ENCODE assay signal across 8 cellular contexts in genomic region chr2:3222636-3223035, GRCh38.
DNase-seq lines count a peak whose midpoint lies in the region; ATAC-seq, FAIRE-seq and TF ChIP-seq lines count a peak whose summit lies in the region.

No MANE protein-coding gene starts in this region.

- peak; percentile 38 for ATAC-seq in GM21360 (IDR thresholded peaks at IDR 0.05; ENCODE audit: unreplicated experiment)
- ATAC-seq in HG03460 (IDR thresholded peaks at IDR 0.05; ENCODE audit: unreplicated experiment): peak; percentile 44

- no peak for FAIRE-seq in D721Med (lab: Jason Lieb, UNC)

- H3K27ac Mint-ChIP-seq in activated naive CD4-positive, alpha-beta T cell treated with anti-CD3 and anti-CD28 coated beads for 36 hours: peak overlapping the region; percentile 100

- no peak for TF ChIP-seq CTCF in D721Med (IDR thresholded peaks at IDR 0.05; ENCODE audit: insufficient read depth, missing control alignments)

- peaks cover 47% of the 10 kb centered on the region for H3K4me1 Mint-ChIP-seq in activated naive CD4-positive, alpha-beta T cell treated with anti-CD3 and anti-CD28 coated beads for 36 hours (ENCODE audit: low read depth)

- DNase-seq in activated naive CD4-positive, alpha-beta T cell treated with anti-CD3 and anti-CD28 coated beads for 36 hours: peak; percentile 77
- DNase-seq in stimulated activated CD8-positive, alpha-beta memory T cell treated with anti-CD3 and anti-CD28 coated beads, Interleukin-4, amount 100 ng/mL, for 48 hours: peak; percentile 71
- DNase-seq in SHP77 treated with DMSO at 0.1 percent for 48 hours (lab: John Stamatoyannopoulos, UW) (no peak), NCI-H748 treated with DMSO at 0.1 percent for 48 hours (lab: John Stamatoyannopoulos, UW) (no peak), DMS53 treated with DMSO at 0.1 percent for 48 hours (lab: John Stamatoyannopoulos, UW; ENCODE audit: unreplicated experiment) (no peak), D721Med (ENCODE audit: insufficient read length, low spot score) (no peak)

- H3K36me3 Mint-ChIP-seq in activated naive CD4-positive, alpha-beta T cell treated with anti-CD3 and anti-CD28 coated beads for 36 hours (ENCODE audit: low read depth): peaks cover 37% of the 10 kb centered on the region

- H3K27me3 Mint-ChIP-seq in activated naive CD4-positive, alpha-beta T cell treated with anti-CD3 and anti-CD28 coated beads for 36 hours (ENCODE audit: low read depth): no peaks in the 10 kb centered on the region

- CTCF ChIA-PET in activated naive CD4-positive, alpha-beta T cell treated with anti-CD3 and anti-CD28 coated beads for 36 hours (lab: Charles Lee): interaction anchor here (0.5 to 1.4 kb wide), 5 partner anchors 11 to 97 kb away, joined by 3 to 6 read pairs (median 4); no protein-coding TSS in a partner anchor

- intact Hi-C loops in activated naive CD4-positive, alpha-beta T cell treated with anti-CD3 and anti-CD28 coated beads for 36 hours (cut with micrococcal nuclease): loop anchor here (1.0 to 2.0 kb wide), 8 partner anchors 17 to 609 kb away; partner anchors contain the start of genes ADI1, EIPR1 and RNASEH1

- H3K4me3 Mint-ChIP-seq in activated naive CD4-positive, alpha-beta T cell treated with anti-CD3 and anti-CD28 coated beads for 36 hours: peak overlapping the region; percentile 35

- H3K9me3 Mint-ChIP-seq in activated naive CD4-positive, alpha-beta T cell treated with anti-CD3 and anti-CD28 coated beads for 36 hours: peaks cover 29% of the 10 kb centered on the region

Comparison
In these comparisons a context has a peak if more than half of its experiments do, and no peak if none do; other contexts are left out.
1. DNase-seq: peak in activated naive CD4-positive, alpha-beta T cell treated with anti-CD3 and anti-CD28 coated beads for 36 hours (single experiment) and stimulated activated CD8-positive, alpha-beta memory T cell treated with anti-CD3 and anti-CD28 coated beads, Interleukin-4, amount 100 ng/mL, for 48 hours (single experiment); none in SHP77 treated with DMSO at 0.1 percent for 48 hours (single experiment), NCI-H748 treated with DMSO at 0.1 percent for 48 hours (single experiment), DMS53 treated with DMSO at 0.1 percent for 48 hours (single experiment) and D721Med (single experiment).